Comparison of ENCODE assay signal across 1 cellular context in genomic region chr17:77379837-77380236, GRCh38.
TF ChIP-seq lines count a peak whose summit lies in the region.

No MANE protein-coding gene starts in this region.

TF ChIP-seq in IMR-90, 13 proteins besides CTCF, POLR2A, EP300 and RAD21 (continued from another document):
- TF ChIP-seq ELK1 (IDR thresholded peaks at IDR 0.05; ENCODE audit: borderline replicate concordance, low read depth, low read length) = no peak
- no peak for TF ChIP-seq MAFK (IDR thresholded peaks at IDR 0.05; ENCODE audit: low read depth, low read length)
- no peak for TF ChIP-seq BHLHE40 (IDR thresholded peaks at IDR 0.05; ENCODE audit: low read depth, low read length)
- no peak for TF ChIP-seq FOS (IDR thresholded peaks at IDR 0.05; ENCODE audit: low read depth, low read length)
- no peak for TF ChIP-seq MXI1 (IDR thresholded peaks at IDR 0.05; ENCODE audit: borderline replicate concordance, low read depth, low read length)
